ENCODE assay signal across 10 cellular contexts in the genomic region with DNA sequence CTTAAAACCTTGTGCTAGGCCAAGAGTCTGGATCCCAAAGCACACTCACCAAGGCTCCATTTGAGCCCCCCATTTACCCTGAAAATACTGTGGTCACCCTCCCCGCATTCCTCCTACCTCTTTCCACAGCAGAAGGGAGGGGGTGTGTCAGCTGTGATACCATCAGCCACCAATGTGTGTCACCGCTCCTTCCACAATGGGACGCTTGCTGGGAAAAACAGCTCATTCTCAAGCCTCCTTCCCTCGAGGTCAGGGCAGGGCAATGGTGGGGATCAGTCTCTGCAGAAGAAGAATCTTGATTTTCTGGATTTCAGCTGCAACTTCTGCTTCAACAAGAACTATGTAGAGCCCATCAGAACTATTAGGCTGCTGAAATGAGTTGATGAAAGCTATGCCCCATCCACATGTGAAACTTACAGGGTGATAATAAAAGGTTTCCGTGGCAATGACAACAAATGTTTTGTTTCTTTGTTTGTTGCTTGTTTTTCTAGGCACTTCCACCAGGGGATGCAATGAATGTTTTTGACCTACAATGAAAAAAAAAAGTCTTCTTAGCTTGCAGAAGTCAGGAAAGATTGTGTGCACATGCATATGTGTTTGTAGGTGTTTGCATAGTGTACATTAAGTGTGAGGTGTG. TPM values are rescaled to one million over a fixed set of nuclear protein-coding genes. Genes with fewer than 3 reads are reported as not detected.
DNase-seq lines count a peak whose midpoint lies in the region; ATAC-seq and TF ChIP-seq lines count a peak whose summit lies in the region.
"Had no signal": no experiment of that assay in that cellular context is flagged by ENCODE, and none has a peak within 500 bp of the region (broad histone marks: within the 10 kb centered on the region; RNA-seq: fewer than 3 reads in every experiment).

No MANE protein-coding gene starts in this region.

- no peak for TF ChIP-seq POLR2A in adrenal gland (IDR thresholded peaks at IDR 0.05)
- no peak for TF ChIP-seq POLR2A in sigmoid colon (IDR thresholded peaks at IDR 0.05)
- TF ChIP-seq POLR2A in lower leg skin (IDR thresholded peaks at IDR 0.05) = no peak

- H4K20me1 ChIP-seq in Karpas-422 (ENCODE audit: insufficient read depth, low read depth, low read length) = no peaks in the 10 kb centered on the region

- no peak overlapping the region for H3K4me2 ChIP-seq in Karpas-422 (ENCODE audit: low read depth, low read length, poor library complexity, severe bottlenecking)

- POLR2A ChIA-PET in HEK293T (lab: Yijun Ruan, JAX) = interaction anchor here (1.1 to 1.4 kb wide), 2 partner anchors 18 to 86 kb away, joined by 3 to 6 read pairs; a partner anchor contains a TSS

- H3K9me2 ChIP-seq in Karpas-422 (replicated peaks; ENCODE audit: insufficient read depth, low read length) = no peaks in the 10 kb centered on the region

- no peak overlapping the region for H2AFZ ChIP-seq in Karpas-422 (ENCODE audit: low read length)

- H3K9me3 ChIP-seq in adrenal gland (replicated peaks in 1 of 3) = no peaks in the 10 kb centered on the region
- no peaks in the 10 kb centered on the region for H3K9me3 ChIP-seq in mesodermal cell (ENCODE audit: control insufficient read depth, low read length)
- H3K9me3 ChIP-seq in Karpas-422 (ENCODE audit: low read length) = no peaks in the 10 kb centered on the region
- no peaks in the 10 kb centered on the region for H3K9me3 ChIP-seq in sigmoid colon
- H3K9me3 ChIP-seq: neutrophil, SJSA1 had no signal

- DNase-seq in D341Med (ENCODE audit: low spot score) (peak; percentile 74), HEK293T (ENCODE audit: extremely low spot score) (peak; percentile 60), adrenal gland (peak in 6 of 7 donors; percentile 27 to 58 (median 46)), Karpas-422 (no peak), sigmoid colon (no peak), lower leg skin (ENCODE audit: low spot score in 2 of 2) (no peak)

- H3K27ac ChIP-seq in adrenal gland (no peak overlapping the region), mesodermal cell (ENCODE audit: low read depth, low read length, severe bottlenecking) (peak overlapping the region; percentile 72), Karpas-422 (ENCODE audit: low read length) (no peak overlapping the region), sigmoid colon (no peak overlapping the region)
- H3K27ac ChIP-seq: neutrophil, SJSA1 had no signal

- no peaks in the 10 kb centered on the region for H3K79me2 ChIP-seq in Karpas-422 (ENCODE audit: low read length)

- WGBS in adrenal gland, 4 donors = 25 to 31% (median 29%) methylated on average over 5 of the region's 5 CpGs
- WGBS in mesodermal cell (ENCODE audit: insufficient coverage in 2 of 2), 2 experiments = 33 to 88% methylated on average over 1 to 3 of the region's 5 CpGs
- WGBS in sigmoid colon, 2 donors = 11 to 39% methylated on average over 5 of the region's 5 CpGs
- WGBS in lower leg skin, 2 donors = 24 to 29% methylated on average over 5 of the region's 5 CpGs

- CTCF ChIA-PET in HEK293T (lab: Yijun Ruan, JAX) = interaction anchor here (0.7 to 1.2 kb wide), 6 partner anchors 9 to 360 kb away, joined by 3 to 7 read pairs (median 4); no protein-coding TSS in a partner anchor

- no peak overlapping the region for H3K9ac ChIP-seq in Karpas-422 (ENCODE audit: low read length)

- H3K36me3 ChIP-seq in adrenal gland (replicated peaks in 1 of 2) (no peaks in the 10 kb centered on the region), mesodermal cell (ENCODE audit: control insufficient read depth, insufficient read depth, low read length) (no peaks in the 10 kb centered on the region), Karpas-422 (ENCODE audit: insufficient read depth, low read length) (no peaks in the 10 kb centered on the region), sigmoid colon (no peaks in the 10 kb centered on the region)
- H3K36me3 ChIP-seq: neutrophil, SJSA1 had no signal

- TF ChIP-seq CTCF in adrenal gland (IDR thresholded peaks at IDR 0.05) = peak in 5 of 6 experiments; percentile 17 to 31 (median 20)
- no peak for TF ChIP-seq CTCF in sigmoid colon (IDR thresholded peaks at IDR 0.05)
- no peak for TF ChIP-seq CTCF in lower leg skin (IDR thresholded peaks at IDR 0.05)

- H3K4me1 ChIP-seq in adrenal gland (replicated peaks in 1 of 2) (no peaks in the 10 kb centered on the region), mesodermal cell (ENCODE audit: control insufficient read depth, insufficient read depth, low read length, poor library complexity, severe bottlenecking) (no peaks in the 10 kb centered on the region), Karpas-422 (ENCODE audit: low read length) (no peaks in the 10 kb centered on the region), sigmoid colon (no peaks in the 10 kb centered on the region)
- H3K4me1 ChIP-seq: SJSA1 had no signal

- H3K4me3 ChIP-seq in adrenal gland (no peak overlapping the region), mesodermal cell (ENCODE audit: extremely low read depth, insufficient read depth, low read length, poor library complexity, severe bottlenecking) (no peak overlapping the region), Karpas-422 (ENCODE audit: low read length) (no peak overlapping the region), sigmoid colon (no peak overlapping the region), lower leg skin (ENCODE audit: low read depth, poor library complexity, severe bottlenecking) (no peak overlapping the region)
- H3K4me3 ChIP-seq: SJSA1 had no signal

- intact Hi-C loops in adrenal gland (cut with DNase I) (no loop called here), sigmoid colon (cut with DNase I) (no loop called here), lower leg skin (cut with DNase I; ENCODE audit: low total_unique reads) (no loop called here)

- H3K27me3 ChIP-seq in adrenal gland (peaks cover 5% of the 10 kb centered on the region), Karpas-422 (ENCODE audit: low read length) (no peaks in the 10 kb centered on the region), sigmoid colon (no peaks in the 10 kb centered on the region)

- no peak for ATAC-seq in GM21576 (IDR thresholded peaks at IDR 0.05; ENCODE audit: unreplicated experiment)

- TF ChIP-seq EP300 in sigmoid colon (IDR thresholded peaks at IDR 0.05) = no peak

TF ChIP-seq in HEK293T, 16 proteins besides CTCF, POLR2A, EP300 and RAD21:
- TF ChIP-seq HDGF (IDR thresholded peaks at IDR 0.05; ENCODE audit: borderline replicate concordance) (no peak), SUZ12 (IDR thresholded peaks at IDR 0.05) (no peak), ELF4 (IDR thresholded peaks at IDR 0.05) (no peak), FOXA1 (IDR thresholded peaks at IDR 0.05) (no peak)
- TF ChIP-seq, protein P1, sequence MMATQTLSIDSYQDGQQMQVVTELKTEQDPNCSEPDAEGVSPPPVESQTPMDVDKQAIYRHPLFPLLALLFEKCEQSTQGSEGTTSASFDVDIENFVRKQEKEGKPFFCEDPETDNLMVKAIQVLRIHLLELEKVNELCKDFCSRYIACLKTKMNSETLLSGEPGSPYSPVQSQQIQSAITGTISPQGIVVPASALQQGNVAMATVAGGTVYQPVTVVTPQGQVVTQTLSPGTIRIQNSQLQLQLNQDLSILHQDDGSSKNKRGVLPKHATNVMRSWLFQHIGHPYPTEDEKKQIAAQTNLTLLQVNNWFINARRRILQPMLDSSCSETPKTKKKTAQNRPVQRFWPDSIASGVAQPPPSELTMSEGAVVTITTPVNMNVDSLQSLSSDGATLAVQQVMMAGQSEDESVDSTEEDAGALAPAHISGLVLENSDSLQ (IDR thresholded peaks at IDR 0.05) = no peak

RNA-seq across cellular contexts. Expression of a gene that starts 26.4 kb away (rescaled TPM):
- 10 to 100 TPM; 10.2 to 23.2 (median 15.0) TPM for total RNA-seq in adrenal gland
- 10 to 100 TPM in 1 of 3 donors, 1 to 10 TPM in 2; 4.3 to 11.1 (median 8.4) TPM for polyA plus RNA-seq in adrenal gland
- 17.5 TPM for polyA plus RNA-seq in mesodermal cell (2013, experiment 1 of 2)
- 16.0 TPM for polyA plus RNA-seq in mesodermal cell (2013, experiment 2 of 2)
- 11.1 and 14.6 TPM in 2 replicates for total RNA-seq in Karpas-422 (2014; rRNA removed; shearing (Covaris generic); ENCODE audit: low replicate concordance)
- 10 to 100 TPM; 19.3 to 27.1 (median 23.7) TPM for total RNA-seq in sigmoid colon
- polyA plus RNA-seq in sigmoid colon = 1 to 10 TPM; 2.1 to 7.2 (median 3.6) TPM
- 10 to 100 TPM in 3 of 4 donors, 1 to 10 TPM in 1; 9.5 to 15.1 (median 13.1) TPM for total RNA-seq in lower leg skin

Comparison
In these comparisons a context has a peak if more than half of its experiments do, and no peak if none do; other contexts are left out.
1. DNase-seq: peak in D341Med (single experiment), HEK293T (single experiment) and adrenal gland (6 of 7); none in Karpas-422 (single experiment), sigmoid colon (single experiment) and lower leg skin (0 of 2).
2. CTCF ChIP-seq: peak in adrenal gland (5 of 6); none in sigmoid colon (0 of 4) and lower leg skin (0 of 3).